Comparison of ENCODE assay signal across 21 cellular contexts in the genomic region with DNA sequence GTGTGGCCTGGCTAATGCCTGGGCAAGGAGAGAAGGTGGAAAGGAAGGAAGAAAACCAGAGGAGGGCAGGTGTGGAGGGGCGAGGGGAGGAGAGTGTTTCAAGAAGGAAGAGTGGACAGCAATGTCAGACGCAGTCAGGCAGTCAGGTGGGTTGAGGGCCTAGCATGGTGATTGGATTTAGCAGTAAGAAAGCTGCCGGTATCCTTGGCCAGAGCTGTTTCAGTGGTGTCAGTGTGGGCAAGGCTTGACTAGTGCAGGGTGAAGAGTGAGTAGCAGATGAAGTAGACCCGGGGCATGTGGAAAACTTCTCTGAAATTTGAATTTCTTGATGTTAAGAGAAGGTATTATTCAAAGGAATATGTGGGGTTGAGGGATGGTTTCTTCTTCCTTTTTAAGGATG. TPM values are rescaled to one million over a fixed set of nuclear protein-coding genes. Genes with fewer than 3 reads are reported as not detected.
DNase-seq lines count a peak whose midpoint lies in the region; ATAC-seq and TF ChIP-seq lines count a peak whose summit lies in the region.
"Had no signal": no experiment of that assay in that cellular context is flagged by ENCODE, and none has a peak within 500 bp of the region (broad histone marks: within the 10 kb centered on the region; RNA-seq: fewer than 3 reads in every experiment).

No MANE protein-coding gene starts in this region.

- DNase-seq in activated naive CD4-positive, alpha-beta T cell treated with anti-CD3 and anti-CD28 coated beads, Interleukin-2, amount 50 U/mL, for 72 hours (ENCODE audit: low spot score in 2 of 2): no peak
- DNase-seq in activated naive CD4-positive, alpha-beta T cell treated with Interleukin-2 at 50 U/mL for 16 hours: no peak
- DNase-seq in Panc1 (ENCODE audit: low read depth, low spot score) (no peak), islet precursor cell (peak; percentile 50), NCI-H2081 treated with DMSO at 0.1 percent for 48 hours (lab: John Stamatoyannopoulos, UW) (no peak), kidney glomerular epithelial cell (lab: John Stamatoyannopoulos, UW) (no peak)
- no peak for DNase-seq in activated T-helper 2 cell treated with anti-CD3 and anti-CD28 coated beads, Interferon-gamma antibody, Interleukin-2, Interleukin-4, amounts not matched to agents 10 μg/mL and 5 μg/mL and 100 μg/mL, durations not matched to agents 14 hours and 24 hours and 36 hours (ENCODE audit: low spot score)
- DNase-seq: brain microvascular endothelial cell; GDM1; HFFc6; mucosa of descending colon; NCI-H1417 treated with DMSO at 0.1 percent for 48 hours; NCI-H526 treated with DMSO at 0.1 percent for 48 hours; retina; stimulated activated CD4-positive, alpha-beta T cell treated with anti-CD3 and anti-CD28 coated beads, Interleukin-12 subunit alpha, Interleukin-12 subunit beta, amount 100 ng/mL, for 4 hours; stimulated activated CD8-positive, alpha-beta memory T cell treated with anti-CD3 and anti-CD28 coated beads, Interleukin-4, amount 100 ng/mL, for 48 hours had no signal

- peaks cover 26 to 29% of the 10 kb centered on the region in 2 donors for H3K9me3 Mint-ChIP-seq in activated naive CD4-positive, alpha-beta T cell treated with anti-CD3 and anti-CD28 coated beads, Interleukin-2, amount 50 U/mL, for 72 hours
- peaks cover 9% of the 10 kb centered on the region for H3K9me3 Mint-ChIP-seq in stimulated activated memory B cell treated with anti-CD40 and anti-IgM and Interleukin-4, amounts not matched to agents 10 μg/mL and 1 μg/mL and 100 μg/mL, for 72 hours
- peaks cover 20% of the 10 kb centered on the region for H3K9me3 Mint-ChIP-seq in activated T-helper 2 cell treated with anti-CD3 and anti-CD28 coated beads, Interferon-gamma antibody, Interleukin-2, Interleukin-4, amounts not matched to agents 10 μg/mL and 5 μg/mL and 100 μg/mL, durations not matched to agents 14 hours and 24 hours and 36 hours

- ATAC-seq in activated naive CD4-positive, alpha-beta T cell treated with anti-CD3 and anti-CD28 coated beads, Interleukin-2, amount 50 U/mL, for 72 hours: no peak
- ATAC-seq in Panc1: peak; percentile 59
- ATAC-seq in stimulated activated memory B cell treated with anti-CD40 and anti-IgM and Interleukin-4, amounts not matched to agents 10 μg/mL and 1 μg/mL and 100 μg/mL, for 72 hours: no peak

- H3K4me3 Mint-ChIP-seq in stimulated activated memory B cell treated with anti-CD40 and anti-IgM and Interleukin-4, amounts not matched to agents 10 μg/mL and 1 μg/mL and 100 μg/mL, for 72 hours: no peak overlapping the region
- H3K4me3 Mint-ChIP-seq in activated T-helper 2 cell treated with anti-CD3 and anti-CD28 coated beads, Interferon-gamma antibody, Interleukin-2, Interleukin-4, amounts not matched to agents 10 μg/mL and 5 μg/mL and 100 μg/mL, durations not matched to agents 14 hours and 24 hours and 36 hours (ENCODE audit: low read depth): no peak overlapping the region
- H3K4me3 Mint-ChIP-seq: CD14-positive monocyte, HFFc6 had no signal

- intact Hi-C loops in Panc1 (cut with micrococcal nuclease; ENCODE audit: unreplicated experiment): no loop called here
- intact Hi-C loops in activated T-helper 2 cell treated with anti-CD3 and anti-CD28 coated beads, Interferon-gamma antibody, Interleukin-2, Interleukin-4, amounts not matched to agents 10 μg/mL and 5 μg/mL and 100 μg/mL, durations not matched to agents 14 hours and 24 hours and 36 hours (cut with micrococcal nuclease): no loop called here

- peaks cover 3% of the 10 kb centered on the region; the same call in 1 of the 2 replicates for H3K9me3 ChIP-seq in Panc1 (ENCODE audit: control insufficient read depth, insufficient read depth, low read depth, low read length)

- peaks cover 54% of the 10 kb centered on the region for H3K4me1 ChIP-seq in Panc1 (ENCODE audit: control insufficient read depth, insufficient read depth, low read length)

- H3K27me3 Mint-ChIP-seq in stimulated activated memory B cell treated with anti-CD40 and anti-IgM and Interleukin-4, amounts not matched to agents 10 μg/mL and 1 μg/mL and 100 μg/mL, for 72 hours: no peaks in the 10 kb centered on the region
- peaks cover 8% of the 10 kb centered on the region for H3K27me3 Mint-ChIP-seq in activated T-helper 2 cell treated with anti-CD3 and anti-CD28 coated beads, Interferon-gamma antibody, Interleukin-2, Interleukin-4, amounts not matched to agents 10 μg/mL and 5 μg/mL and 100 μg/mL, durations not matched to agents 14 hours and 24 hours and 36 hours (ENCODE audit: low read depth)
- H3K27me3 Mint-ChIP-seq: activated CD4-positive, alpha-beta T cell treated with anti-CD3 and anti-CD28 coated beads for 36 hours had no signal

- H3K27ac ChIP-seq in Panc1 (ENCODE audit: low read length): no peak overlapping the region
- H3K27ac ChIP-seq: brain microvascular endothelial cell, coronary artery, vagina had no signal

- no peaks in the 10 kb centered on the region for H3K36me3 ChIP-seq in Panc1 (ENCODE audit: control insufficient read depth, insufficient read depth, low read length)
- H3K36me3 ChIP-seq: brain microvascular endothelial cell, vagina had no signal

- POLR2A ChIA-PET in Panc1 (lab: Charles Lee): no interaction called here

- BruUV-seq in Panc1 (replicated peaks; lab: Mats Ljungman, UMichigan): no TSS peak

- no peaks in the 10 kb centered on the region for H3K27me3 ChIP-seq in Panc1 (ENCODE audit: control insufficient read depth, insufficient read depth, low read length)
- H3K27me3 ChIP-seq: brain microvascular endothelial cell, vagina had no signal

- peaks cover 38 to 41% of the 10 kb centered on the region in 2 donors for H3K36me3 Mint-ChIP-seq in activated naive CD4-positive, alpha-beta T cell treated with anti-CD3 and anti-CD28 coated beads, Interleukin-2, amount 50 U/mL, for 72 hours
- peaks cover 28% of the 10 kb centered on the region for H3K36me3 Mint-ChIP-seq in stimulated activated memory B cell treated with anti-CD40 and anti-IgM and Interleukin-4, amounts not matched to agents 10 μg/mL and 1 μg/mL and 100 μg/mL, for 72 hours
- H3K36me3 Mint-ChIP-seq in activated T-helper 2 cell treated with anti-CD3 and anti-CD28 coated beads, Interferon-gamma antibody, Interleukin-2, Interleukin-4, amounts not matched to agents 10 μg/mL and 5 μg/mL and 100 μg/mL, durations not matched to agents 14 hours and 24 hours and 36 hours (ENCODE audit: low read depth): peaks cover 29% of the 10 kb centered on the region

- CTCF ChIA-PET in Panc1 (lab: Charles Lee): no interaction called here

- H3K4me3 ChIP-seq in Panc1 (ENCODE audit: low read depth in 2 of 2, low read length in 2 of 2): no peak overlapping the region
- H3K4me3 ChIP-seq: coronary artery, mucosa of descending colon, vagina had no signal

- peaks cover 58% of the 10 kb centered on the region for H3K4me1 Mint-ChIP-seq in stimulated activated memory B cell treated with anti-CD40 and anti-IgM and Interleukin-4, amounts not matched to agents 10 μg/mL and 1 μg/mL and 100 μg/mL, for 72 hours
- H3K4me1 Mint-ChIP-seq in activated T-helper 2 cell treated with anti-CD3 and anti-CD28 coated beads, Interferon-gamma antibody, Interleukin-2, Interleukin-4, amounts not matched to agents 10 μg/mL and 5 μg/mL and 100 μg/mL, durations not matched to agents 14 hours and 24 hours and 36 hours (ENCODE audit: low read depth): peaks cover 37% of the 10 kb centered on the region

- TF ChIP-seq CTCF in Panc1 (IDR thresholded peaks at IDR 0.05): no peak

- H3K27ac Mint-ChIP-seq in activated naive CD4-positive, alpha-beta T cell treated with anti-CD3 and anti-CD28 coated beads, Interleukin-2, amount 50 U/mL, for 72 hours: peak overlapping the region; percentile 71 to 85
- H3K27ac Mint-ChIP-seq in stimulated activated memory B cell treated with anti-CD40 and anti-IgM and Interleukin-4, amounts not matched to agents 10 μg/mL and 1 μg/mL and 100 μg/mL, for 72 hours: peak overlapping the region; percentile 38
- H3K27ac Mint-ChIP-seq in activated T-helper 2 cell treated with anti-CD3 and anti-CD28 coated beads, Interferon-gamma antibody, Interleukin-2, Interleukin-4, amounts not matched to agents 10 μg/mL and 5 μg/mL and 100 μg/mL, durations not matched to agents 14 hours and 24 hours and 36 hours: no peak overlapping the region
- H3K27ac Mint-ChIP-seq: HFFc6 had no signal

- in situ Hi-C loops in Panc1 (cut with HindIII; ENCODE audit: low pct_unique_long_range_greater_than_20kb, low sequenced_read_pairs): loop anchor here (25.0 kb wide), 1 partner anchor 88 kb away; no protein-coding TSS in a partner anchor

RNA-seq across cellular contexts. Expression of gene SNX9, which starts 27.0 kb away (rescaled TPM):
- 10 to 100 TPM; 27.6 to 35.0 TPM for total RNA-seq in activated naive CD4-positive, alpha-beta T cell treated with anti-CD3 and anti-CD28 coated beads, Interleukin-2, amount 50 U/mL, for 72 hours
- total RNA-seq in Panc1 (2021; ENCODE audit: unreplicated experiment): 46.0 TPM
- polyA plus RNA-seq in Panc1 (2012; ENCODE audit: insufficient read length): 37.4 TPM
- 55.3 and 55.6 TPM in 2 replicates for total RNA-seq in activated T-helper 2 cell treated with anti-CD3 and anti-CD28 coated beads, Interferon-gamma antibody, Interleukin-2, Interleukin-4, amounts not matched to agents 10 μg/mL and 5 μg/mL and 100 μg/mL, durations not matched to agents 14 hours and 24 hours and 36 hours
